Comparison of ENCODE assay signal across 19 cellular contexts in the genomic region with DNA sequence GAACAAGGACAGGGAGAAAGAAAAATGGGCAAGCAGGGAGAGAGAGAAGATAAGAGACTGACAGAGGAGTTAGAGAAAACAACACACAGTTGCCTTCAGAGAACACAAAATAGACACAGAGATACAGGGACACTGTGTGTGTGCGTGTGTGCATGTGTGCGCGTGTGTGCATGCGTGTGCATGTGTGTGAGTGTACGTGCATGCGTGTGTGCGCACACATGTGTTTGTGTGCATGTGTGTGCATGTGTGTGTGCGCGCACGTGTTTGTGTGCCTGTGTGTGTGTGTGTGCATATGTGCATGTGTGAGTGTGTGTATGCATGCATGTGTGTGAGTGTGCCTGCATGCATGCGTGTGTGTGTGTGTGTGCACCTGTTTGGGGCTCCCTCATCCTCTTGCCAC. TPM values are rescaled to one million over a fixed set of nuclear protein-coding genes. Genes with fewer than 3 reads are reported as not detected.
DNase-seq lines count a peak whose midpoint lies in the region; ATAC-seq, FAIRE-seq and TF ChIP-seq lines count a peak whose summit lies in the region.
"Had no signal": no experiment of that assay in that cellular context is flagged by ENCODE, and none has a peak within 500 bp of the region (broad histone marks: within the 10 kb centered on the region; RNA-seq: fewer than 3 reads in every experiment).

No MANE protein-coding gene starts in this region.

- H3K4me3 Mint-ChIP-seq in activated naive CD8-positive, alpha-beta T cell treated with anti-CD3 and anti-CD28 coated beads, Interleukin-2, amount 10 ng/mL, durations not matched to agents 7 days and 5 days = peak overlapping the region; percentile 22
- H3K4me3 Mint-ChIP-seq: effector memory CD8-positive, alpha-beta T cell; T-cell had no signal

- peak overlapping the region; percentile 85 for H3K27ac Mint-ChIP-seq in activated naive CD8-positive, alpha-beta T cell treated with anti-CD3 and anti-CD28 coated beads, Interleukin-2, amount 10 ng/mL, durations not matched to agents 7 days and 5 days

- H3K9me3 Mint-ChIP-seq in activated naive CD8-positive, alpha-beta T cell treated with anti-CD3 and anti-CD28 coated beads, Interleukin-2, amount 10 ng/mL, durations not matched to agents 7 days and 5 days = no peaks in the 10 kb centered on the region
- H3K9me3 Mint-ChIP-seq: effector memory CD8-positive, alpha-beta T cell; T-cell had no signal

- H3K4me1 ChIP-seq in muscle layer of duodenum (ENCODE audit: control insufficient read depth in 1 of 2, insufficient read depth in 2 of 2, low read length in 2 of 2) = peaks cover 0 to 8% of the 10 kb centered on the region in 2 donors
- H3K4me1 ChIP-seq in effector memory CD4-positive, alpha-beta T cell (ENCODE audit: control insufficient read depth, insufficient read depth, low read length, poor library complexity, severe bottlenecking) = no peaks in the 10 kb centered on the region
- no peaks in the 10 kb centered on the region for H3K4me1 ChIP-seq in adrenal gland (replicated peaks in 1 of 2)

- H3K27ac ChIP-seq in C4-2B = peak overlapping the region; percentile 65
- peak overlapping the region; percentile 90 for H3K27ac ChIP-seq in muscle layer of duodenum (ENCODE audit: low read length)
- no peak overlapping the region for H3K27ac ChIP-seq in effector memory CD4-positive, alpha-beta T cell (ENCODE audit: insufficient read depth, low read length, poor library complexity, severe bottlenecking)
- no peak overlapping the region for H3K27ac ChIP-seq in adrenal gland

- H3K4me3 ChIP-seq in muscle layer of duodenum (ENCODE audit: low read depth in 1 of 2, low read length in 2 of 2) = no peak overlapping the region
- H3K4me3 ChIP-seq in effector memory CD4-positive, alpha-beta T cell (ENCODE audit: insufficient read depth, low read depth, low read length, poor library complexity, severe bottlenecking) = no peak overlapping the region
- no peak overlapping the region for H3K4me3 ChIP-seq in adrenal gland
- H3K4me3 ChIP-seq: body of pancreas had no signal

- 70 to 86% (median 78%) methylated on average over 11 of the region's 11 CpGs for WGBS in adrenal gland, 4 donors

- H3K4me1 Mint-ChIP-seq in activated naive CD8-positive, alpha-beta T cell treated with anti-CD3 and anti-CD28 coated beads, Interleukin-2, amount 10 ng/mL, durations not matched to agents 7 days and 5 days = peaks cover 10% of the 10 kb centered on the region

- H3K27me3 ChIP-seq in muscle layer of duodenum (ENCODE audit: low read depth, low read length) (no peaks in the 10 kb centered on the region), adrenal gland (no peaks in the 10 kb centered on the region)
- H3K27me3 ChIP-seq in effector memory CD4-positive, alpha-beta T cell (replicated peaks; ENCODE audit: control insufficient read depth, insufficient read depth, low read length, poor library complexity, severe bottlenecking) = no peaks in the 10 kb centered on the region
- H3K27me3 ChIP-seq: body of pancreas had no signal

- DNase-seq in HTR-8/SVneo (ENCODE audit: insufficient read length, low spot score) = no peak
- no peak for DNase-seq in activated naive CD8-positive, alpha-beta T cell treated with anti-CD3 and anti-CD28 coated beads, Interleukin-2, amount 10 ng/mL, durations not matched to agents 7 days and 5 days
- DNase-seq in effector memory CD4-positive, alpha-beta T cell = no peak
- no peak for DNase-seq in adrenal gland
- DNase-seq in 8988T = no peak
- DNase-seq: activated CD4-positive, CD25-positive, alpha-beta regulatory T cell treated with anti-CD3 and anti-CD28 coated beads, Interleukin-2, amount 50 U/mL, for 72 hours; C1 segment of cervical spinal cord; DND-41; effector memory CD8-positive, alpha-beta T cell; mesendoderm; NCI-H187; NCI-H510A; T-cell had no signal

- H3K36me3 Mint-ChIP-seq in activated naive CD8-positive, alpha-beta T cell treated with anti-CD3 and anti-CD28 coated beads, Interleukin-2, amount 10 ng/mL, durations not matched to agents 7 days and 5 days = no peaks in the 10 kb centered on the region
- H3K36me3 Mint-ChIP-seq: T-cell had no signal

- TF ChIP-seq CTCF in C4-2B (conservative IDR thresholded peaks at IDR 0.05) = no peak
- no peak for TF ChIP-seq CTCF in adrenal gland (IDR thresholded peaks at IDR 0.05)

- FAIRE-seq in HTR-8/SVneo (lab: Jason Lieb, UNC) = peak; percentile 85
- FAIRE-seq: frontal cortex had no signal

- TF ChIP-seq POLR2A in adrenal gland (IDR thresholded peaks at IDR 0.05) = no peak

- H3K9me3 ChIP-seq in muscle layer of duodenum (ENCODE audit: control insufficient read depth in 1 of 2, low read length in 2 of 2) (no peaks in the 10 kb centered on the region), adrenal gland (replicated peaks in 1 of 3) (no peaks in the 10 kb centered on the region)
- no peaks in the 10 kb centered on the region for H3K9me3 ChIP-seq in effector memory CD4-positive, alpha-beta T cell (ENCODE audit: control insufficient read depth, low read length)
- H3K9me3 ChIP-seq: body of pancreas had no signal

- intact Hi-C loops in adrenal gland (cut with DNase I) = no loop called here

- POLR2A ChIA-PET in activated naive CD8-positive, alpha-beta T cell treated with anti-CD3 and anti-CD28 coated beads, Interleukin-2, amount 10 ng/mL, durations not matched to agents 7 days and 5 days (lab: Charles Lee) = no interaction called here

- ATAC-seq in activated naive CD8-positive, alpha-beta T cell treated with anti-CD3 and anti-CD28 coated beads, Interleukin-2, amount 10 ng/mL, durations not matched to agents 7 days and 5 days (ENCODE audit: low read depth) = no peak
- no peak for ATAC-seq in GM18519 (IDR thresholded peaks at IDR 0.05; ENCODE audit: low FRiP score, unreplicated experiment)
- ATAC-seq: effector memory CD8-positive, alpha-beta T cell; T-cell had no signal

- peaks cover 2% of the 10 kb centered on the region for H3K27me3 Mint-ChIP-seq in activated naive CD8-positive, alpha-beta T cell treated with anti-CD3 and anti-CD28 coated beads, Interleukin-2, amount 10 ng/mL, durations not matched to agents 7 days and 5 days
- H3K27me3 Mint-ChIP-seq: effector memory CD8-positive, alpha-beta T cell; T-cell had no signal

- H3K36me3 ChIP-seq in muscle layer of duodenum (ENCODE audit: control insufficient read depth in 1 of 2, insufficient read depth in 2 of 2, low read length in 2 of 2) (no peaks in the 10 kb centered on the region), adrenal gland (replicated peaks in 1 of 2) (no peaks in the 10 kb centered on the region)
- no peaks in the 10 kb centered on the region for H3K36me3 ChIP-seq in effector memory CD4-positive, alpha-beta T cell (ENCODE audit: control insufficient read depth, insufficient read depth, low read length)

RNA-seq across cellular contexts. Expression of a gene that starts 5.9 kb away (rescaled TPM):
- 10 to 100 TPM; 12.2 to 12.7 TPM for total RNA-seq in activated naive CD8-positive, alpha-beta T cell treated with anti-CD3 and anti-CD28 coated beads, Interleukin-2, amount 10 ng/mL, durations not matched to agents 7 days and 5 days
- total RNA-seq in adrenal gland = 10 to 100 TPM in 6 of 8 donors, 1 to 10 TPM in 2; 6.6 to 25.9 (median 15.4) TPM
- 10 to 100 TPM in 2 of 3 donors, 1 to 10 TPM in 1; 6.3 to 16.3 (median 14.5) TPM for polyA plus RNA-seq in adrenal gland

RNA-seq across cellular contexts. Expression of a gene that starts 36.3 kb away (rescaled TPM):
- total RNA-seq in activated naive CD8-positive, alpha-beta T cell treated with anti-CD3 and anti-CD28 coated beads, Interleukin-2, amount 10 ng/mL, durations not matched to agents 7 days and 5 days = under 1 TPM; 0.36 to 0.43 TPM
- total RNA-seq in adrenal gland = 10 to 100 TPM; 16.6 to 53.9 (median 40.8) TPM
- polyA plus RNA-seq in adrenal gland = 10 to 100 TPM; 21.7 to 92.7 (median 41.4) TPM

RNA-seq across cellular contexts. Expression of a gene that starts 40.0 kb away (rescaled TPM):
- not detected for total RNA-seq in activated naive CD8-positive, alpha-beta T cell treated with anti-CD3 and anti-CD28 coated beads, Interleukin-2, amount 10 ng/mL, durations not matched to agents 7 days and 5 days
- not detected for total RNA-seq in adrenal gland
- polyA plus RNA-seq in adrenal gland = not detected
- total RNA-seq: body of pancreas, frontal cortex, T-cell, temporal lobe had no signal

RNA-seq across cellular contexts. Expression of a gene that starts 56.5 kb away (rescaled TPM):
- 10 to 100 TPM; 23.3 to 23.7 TPM for total RNA-seq in activated naive CD8-positive, alpha-beta T cell treated with anti-CD3 and anti-CD28 coated beads, Interleukin-2, amount 10 ng/mL, durations not matched to agents 7 days and 5 days
- total RNA-seq in adrenal gland = 10 to 100 TPM; 34.9 to 71.2 (median 54.9) TPM
- 100 to 1,000 TPM in 2 of 3 donors, 10 to 100 TPM in 1; 10.3 to 214 (median 148) TPM for polyA plus RNA-seq in adrenal gland

Comparison
In these comparisons a context has a peak if more than half of its experiments do, and no peak if none do; other contexts are left out.
1. H3K27ac ChIP-seq: peak in C4-2B (single experiment) and muscle layer of duodenum (single experiment); none in effector memory CD4-positive, alpha-beta T cell (single experiment) and adrenal gland (0 of 5).
2. RNA of a gene that starts 36.3 kb away (total RNA-seq): 16.6 to 53.9 TPM in adrenal gland; 0.36 to 0.43 TPM in activated naive CD8-positive, alpha-beta T cell treated with anti-CD3 and anti-CD28 coated beads, Interleukin-2, amount 10 ng/mL, durations not matched to agents 7 days and 5 days; every median in the first group is over 10 times any median in the second.